In the genomic region with DNA sequence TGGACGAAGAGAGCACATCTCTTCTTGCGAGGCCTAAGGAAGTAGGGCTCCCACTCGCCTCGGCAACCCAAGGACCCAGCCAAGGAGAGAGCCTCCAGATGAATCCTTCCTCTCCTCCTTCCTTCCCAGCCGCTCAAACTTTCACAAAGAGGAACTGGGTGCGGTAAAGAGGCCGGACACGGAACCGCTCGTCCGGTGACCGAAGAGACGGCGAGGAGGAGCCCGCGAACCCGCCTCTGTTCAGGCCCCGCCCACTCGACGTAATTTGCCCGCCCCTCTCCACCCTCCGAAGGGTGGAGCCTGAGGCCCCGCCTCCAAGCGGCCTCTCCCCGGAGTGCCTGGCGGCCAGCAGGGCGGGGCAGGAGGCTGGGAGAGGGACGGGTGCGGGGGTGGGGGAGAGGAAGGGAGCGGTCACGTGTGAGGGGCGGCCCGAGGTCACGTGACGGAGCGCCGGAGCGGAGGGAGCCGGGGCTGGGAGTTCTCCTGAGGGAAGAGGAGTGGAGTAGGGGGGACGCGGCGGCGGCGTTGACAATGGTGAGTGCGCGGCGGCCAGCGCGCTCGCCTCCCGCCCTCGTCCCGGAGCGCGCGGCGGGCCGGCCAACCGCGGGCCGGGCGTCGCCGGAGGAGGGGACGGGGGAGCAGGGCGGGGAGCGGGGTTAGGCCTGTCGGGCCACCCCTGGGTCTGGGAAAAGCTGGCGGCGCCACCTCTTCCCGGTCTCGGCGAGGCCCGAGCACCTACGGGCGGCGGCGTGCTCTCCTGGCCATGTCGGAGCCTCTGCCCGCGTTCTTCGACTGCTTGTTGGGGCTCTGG, we compare ENCODE assay signal across 1 cellular context.
A peak's percentile ranks its signal among the peaks of the same experiment; 100 is the strongest.
TF ChIP-seq lines count a peak whose summit lies in the region.

A gene (plus strand): TSS at position 432 of the 811 bp plus-strand sequence. CDS start 100 bp downstream, at position 532.

TF ChIP-seq in HepG2, 621 proteins besides CTCF, POLR2A, EP300 and RAD21 (continued from another document and continues in another):
- TF ChIP-seq, protein P1, sequence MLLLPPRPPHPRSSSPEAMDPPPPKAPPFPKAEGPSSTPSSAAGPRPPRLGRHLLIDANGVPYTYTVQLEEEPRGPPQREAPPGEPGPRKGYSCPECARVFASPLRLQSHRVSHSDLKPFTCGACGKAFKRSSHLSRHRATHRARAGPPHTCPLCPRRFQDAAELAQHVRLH (CRISPR knock-in tag; IDR thresholded peaks at IDR 0.05; ENCODE audit: borderline replicate concordance, low read depth) = peak; percentile 82; the same call in 1 of the 2 replicates
- TF ChIP-seq, protein P2, sequence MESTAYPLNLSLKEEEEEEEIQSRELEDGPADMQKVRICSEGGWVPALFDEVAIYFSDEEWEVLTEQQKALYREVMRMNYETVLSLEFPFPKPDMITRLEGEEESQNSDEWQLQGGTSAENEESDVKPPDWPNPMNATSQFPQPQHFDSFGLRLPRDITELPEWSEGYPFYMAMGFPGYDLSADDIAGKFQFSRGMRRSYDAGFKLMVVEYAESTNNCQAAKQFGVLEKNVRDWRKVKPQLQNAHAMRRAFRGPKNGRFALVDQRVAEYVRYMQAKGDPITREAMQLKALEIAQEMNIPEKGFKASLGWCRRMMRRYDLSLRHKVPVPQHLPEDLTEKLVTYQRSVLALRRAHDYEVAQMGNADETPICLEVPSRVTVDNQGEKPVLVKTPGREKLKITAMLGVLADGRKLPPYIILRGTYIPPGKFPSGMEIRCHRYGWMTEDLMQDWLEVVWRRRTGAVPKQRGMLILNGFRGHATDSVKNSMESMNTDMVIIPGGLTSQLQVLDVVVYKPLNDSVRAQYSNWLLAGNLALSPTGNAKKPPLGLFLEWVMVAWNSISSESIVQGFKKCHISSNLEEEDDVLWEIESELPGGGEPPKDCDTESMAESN (CRISPR knock-in tag; conservative IDR thresholded peaks at IDR 0.05) = peak; percentile 31; the same call in 1 of the 2 replicates
- no peak for TF ChIP-seq KLF13 (CRISPR knock-in tag; IDR thresholded peaks at IDR 0.05)
- no peak for TF ChIP-seq ZNF296 (CRISPR knock-in tag; conservative IDR thresholded peaks at IDR 0.05)
- TF ChIP-seq CBFB (CRISPR knock-in tag; IDR thresholded peaks at IDR 0.05) = peak; percentile 51; the same call in 1 of the 2 replicates
- TF ChIP-seq POLR2G (IDR thresholded peaks at IDR 0.05; ENCODE audit: low read depth, low read length) = peak; percentile 95
- no peak for TF ChIP-seq RBM39 (IDR thresholded peaks at IDR 0.05; ENCODE audit: low read depth, low read length, poor library complexity, severe bottlenecking)
- peak; percentile 51; the same call in 1 of the 2 replicates for TF ChIP-seq HIVEP1 (CRISPR knock-in tag; IDR thresholded peaks at IDR 0.05)
- TF ChIP-seq SMAD9 (CRISPR knock-in tag; IDR thresholded peaks at IDR 0.05) = no peak
- TF ChIP-seq ZNF709 (CRISPR knock-in tag; IDR thresholded peaks at IDR 0.05) = peak; percentile 77
- peak; percentile 27; the same call in 1 of the 2 replicates for TF ChIP-seq ZNF839 (CRISPR knock-in tag; IDR thresholded peaks at IDR 0.05; ENCODE audit: borderline replicate concordance)
- TF ChIP-seq ATF7-NPFF (CRISPR knock-in tag; IDR thresholded peaks at IDR 0.05; ENCODE audit: low read depth) = no peak; the same call in 1 of the 2 replicates
- TF ChIP-seq FOSL2 (CRISPR knock-in tag; IDR thresholded peaks at IDR 0.05) = no peak
- TF ChIP-seq, protein P3, sequence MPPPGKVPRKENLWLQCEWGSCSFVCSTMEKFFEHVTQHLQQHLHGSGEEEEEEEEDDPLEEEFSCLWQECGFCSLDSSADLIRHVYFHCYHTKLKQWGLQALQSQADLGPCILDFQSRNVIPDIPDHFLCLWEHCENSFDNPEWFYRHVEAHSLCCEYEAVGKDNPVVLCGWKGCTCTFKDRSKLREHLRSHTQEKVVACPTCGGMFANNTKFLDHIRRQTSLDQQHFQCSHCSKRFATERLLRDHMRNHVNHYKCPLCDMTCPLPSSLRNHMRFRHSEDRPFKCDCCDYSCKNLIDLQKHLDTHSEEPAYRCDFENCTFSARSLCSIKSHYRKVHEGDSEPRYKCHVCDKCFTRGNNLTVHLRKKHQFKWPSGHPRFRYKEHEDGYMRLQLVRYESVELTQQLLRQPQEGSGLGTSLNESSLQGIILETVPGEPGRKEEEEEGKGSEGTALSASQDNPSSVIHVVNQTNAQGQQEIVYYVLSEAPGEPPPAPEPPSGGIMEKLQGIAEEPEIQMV (CRISPR knock-in tag; IDR thresholded peaks at IDR 0.05; ENCODE audit: low read depth) = no peak; the same call in 1 of the 2 replicates
- no peak; the same call in 1 of the 2 replicates for TF ChIP-seq ZNF788 (CRISPR knock-in tag; IDR thresholded peaks at IDR 0.05; ENCODE audit: borderline replicate concordance)
- peak; percentile 87 for TF ChIP-seq PHF8 (CRISPR knock-in tag; IDR thresholded peaks at IDR 0.05)
- TF ChIP-seq FOXP1 (IDR thresholded peaks at IDR 0.05) = no peak
- TF ChIP-seq FOXP1 (CRISPR knock-in tag; IDR thresholded peaks at IDR 0.05) = no peak
- 0 out of 2 replicates have a peak, but pooled peaks have one; percentile 50 for TF ChIP-seq TSC22D2 (CRISPR knock-in tag; IDR thresholded peaks at IDR 0.05; ENCODE audit: borderline replicate concordance)
- TF ChIP-seq, protein P4, sequence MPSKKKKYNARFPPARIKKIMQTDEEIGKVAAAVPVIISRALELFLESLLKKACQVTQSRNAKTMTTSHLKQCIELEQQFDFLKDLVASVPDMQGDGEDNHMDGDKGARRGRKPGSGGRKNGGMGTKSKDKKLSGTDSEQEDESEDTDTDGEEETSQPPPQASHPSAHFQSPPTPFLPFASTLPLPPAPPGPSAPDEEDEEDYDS (CRISPR knock-in tag; IDR thresholded peaks at IDR 0.05) = peak; percentile 82
- no peak for TF ChIP-seq ONECUT2 (CRISPR knock-in tag; IDR thresholded peaks at IDR 0.05)
- TF ChIP-seq ZNF350 (CRISPR knock-in tag; IDR thresholded peaks at IDR 0.05; ENCODE audit: borderline replicate concordance, low read depth) = peak; percentile 61; the same call in 1 of the 2 replicates
- TF ChIP-seq DPF2 (CRISPR knock-in tag; IDR thresholded peaks at IDR 0.05; ENCODE audit: borderline replicate concordance, low read depth) = no peak
- TF ChIP-seq, protein P5, sequence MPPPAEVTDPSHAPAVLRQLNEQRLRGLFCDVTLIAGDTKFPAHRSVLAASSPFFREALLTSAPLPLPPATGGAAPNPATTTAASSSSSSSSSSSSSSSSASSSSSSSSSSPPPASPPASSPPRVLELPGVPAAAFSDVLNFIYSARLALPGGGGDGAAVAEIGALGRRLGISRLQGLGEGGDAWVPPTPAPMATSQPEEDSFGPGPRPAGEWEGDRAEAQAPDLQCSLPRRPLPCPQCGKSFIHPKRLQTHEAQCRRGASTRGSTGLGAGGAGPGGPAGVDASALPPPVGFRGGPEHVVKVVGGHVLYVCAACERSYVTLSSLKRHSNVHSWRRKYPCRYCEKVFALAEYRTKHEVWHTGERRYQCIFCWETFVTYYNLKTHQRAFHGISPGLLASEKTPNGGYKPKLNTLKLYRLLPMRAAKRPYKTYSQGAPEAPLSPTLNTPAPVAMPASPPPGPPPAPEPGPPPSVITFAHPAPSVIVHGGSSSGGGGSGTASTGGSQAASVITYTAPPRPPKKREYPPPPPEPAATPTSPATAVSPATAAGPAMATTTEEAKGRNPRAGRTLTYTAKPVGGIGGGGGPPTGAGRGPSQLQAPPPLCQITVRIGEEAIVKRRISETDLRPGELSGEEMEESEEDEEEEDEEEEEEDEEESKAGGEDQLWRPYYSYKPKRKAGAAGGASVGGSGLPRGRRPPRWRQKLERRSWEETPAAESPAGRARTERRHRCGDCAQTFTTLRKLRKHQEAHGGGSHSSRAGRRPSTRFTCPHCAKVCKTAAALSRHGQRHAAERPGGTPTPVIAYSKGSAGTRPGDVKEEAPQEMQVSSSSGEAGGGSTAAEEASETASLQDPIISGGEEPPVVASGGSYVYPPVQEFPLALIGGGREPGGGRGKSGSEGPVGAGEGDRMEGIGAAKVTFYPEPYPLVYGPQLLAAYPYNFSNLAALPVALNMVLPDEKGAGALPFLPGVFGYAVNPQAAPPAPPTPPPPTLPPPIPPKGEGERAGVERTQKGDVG (CRISPR knock-in tag; IDR thresholded peaks at IDR 0.05; ENCODE audit: borderline replicate concordance) = peak; percentile 83; the same call in 1 of the 2 replicates
- TF ChIP-seq SMARCE1 (IDR thresholded peaks at IDR 0.05; ENCODE audit: borderline replicate concordance) = no peak
- TF ChIP-seq, protein P6, sequence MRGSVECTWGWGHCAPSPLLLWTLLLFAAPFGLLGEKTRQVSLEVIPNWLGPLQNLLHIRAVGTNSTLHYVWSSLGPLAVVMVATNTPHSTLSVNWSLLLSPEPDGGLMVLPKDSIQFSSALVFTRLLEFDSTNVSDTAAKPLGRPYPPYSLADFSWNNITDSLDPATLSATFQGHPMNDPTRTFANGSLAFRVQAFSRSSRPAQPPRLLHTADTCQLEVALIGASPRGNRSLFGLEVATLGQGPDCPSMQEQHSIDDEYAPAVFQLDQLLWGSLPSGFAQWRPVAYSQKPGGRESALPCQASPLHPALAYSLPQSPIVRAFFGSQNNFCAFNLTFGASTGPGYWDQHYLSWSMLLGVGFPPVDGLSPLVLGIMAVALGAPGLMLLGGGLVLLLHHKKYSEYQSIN (CRISPR knock-in tag; IDR thresholded peaks at IDR 0.05; ENCODE audit: borderline replicate concordance) = no peak
- no peak for TF ChIP-seq EED (CRISPR knock-in tag; IDR thresholded peaks at IDR 0.05)
- no peak for TF ChIP-seq PHF5A (CRISPR knock-in tag; IDR thresholded peaks at IDR 0.05; ENCODE audit: low read depth, unreplicated experiment)
- TF ChIP-seq RCOR2 (CRISPR knock-in tag; IDR thresholded peaks at IDR 0.05) = no peak
- TF ChIP-seq ZNF263 (CRISPR knock-in tag; IDR thresholded peaks at IDR 0.05) = peak; percentile 22; the same call in 1 of the 2 replicates
- TF ChIP-seq, protein P7, sequence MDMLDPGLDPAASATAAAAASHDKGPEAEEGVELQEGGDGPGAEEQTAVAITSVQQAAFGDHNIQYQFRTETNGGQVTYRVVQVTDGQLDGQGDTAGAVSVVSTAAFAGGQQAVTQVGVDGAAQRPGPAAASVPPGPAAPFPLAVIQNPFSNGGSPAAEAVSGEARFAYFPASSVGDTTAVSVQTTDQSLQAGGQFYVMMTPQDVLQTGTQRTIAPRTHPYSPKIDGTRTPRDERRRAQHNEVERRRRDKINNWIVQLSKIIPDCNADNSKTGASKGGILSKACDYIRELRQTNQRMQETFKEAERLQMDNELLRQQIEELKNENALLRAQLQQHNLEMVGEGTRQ (IDR thresholded peaks at IDR 0.05; ENCODE audit: low read depth, low read length) = peak; percentile 98
- TF ChIP-seq, protein P7 (CRISPR knock-in tag; IDR thresholded peaks at IDR 0.05; ENCODE audit: borderline replicate concordance) = peak; percentile 94; the same call in 1 of the 2 replicates
- peak; percentile 85 for TF ChIP-seq GABPB1 (CRISPR knock-in tag; IDR thresholded peaks at IDR 0.05)
- TF ChIP-seq AGO2 (optimal IDR thresholded peaks at IDR 0.05; ENCODE audit: low read depth, low read length) = no peak
- no peak for TF ChIP-seq POLR2AphosphoS2 (IDR thresholded peaks at IDR 0.05; ENCODE audit: low read depth, low read length)
- TF ChIP-seq ZBTB38 (CRISPR knock-in tag; IDR thresholded peaks at IDR 0.05) = peak; percentile 20; the same call in 1 of the 2 replicates
- peak; percentile 39 for TF ChIP-seq SOX5 (CRISPR knock-in tag; IDR thresholded peaks at IDR 0.05; ENCODE audit: borderline replicate concordance)
- peak; percentile 45 for TF ChIP-seq PITX1 (CRISPR knock-in tag; IDR thresholded peaks at IDR 0.05)
- TF ChIP-seq ARNT (IDR thresholded peaks at IDR 0.05) = no peak
- TF ChIP-seq CCDC6 (CRISPR knock-in tag; IDR thresholded peaks at IDR 0.05) = peak; percentile 85; the same call in 1 of the 2 replicates
- TF ChIP-seq REL (CRISPR knock-in tag; conservative IDR thresholded peaks at IDR 0.05) = no peak
- no peak for TF ChIP-seq ZNF569 (CRISPR knock-in tag; IDR thresholded peaks at IDR 0.05; ENCODE audit: borderline replicate concordance)
- TF ChIP-seq TEAD2 (CRISPR knock-in tag; IDR thresholded peaks at IDR 0.05) = no peak
- peak; percentile 52; the same call in 1 of the 2 replicates for TF ChIP-seq YEATS2 (CRISPR knock-in tag; IDR thresholded peaks at IDR 0.05; ENCODE audit: borderline replicate concordance)
- TF ChIP-seq ZNF672 (CRISPR knock-in tag; IDR thresholded peaks at IDR 0.05) = no peak
- no peak for TF ChIP-seq ZNF713 (CRISPR knock-in tag; IDR thresholded peaks at IDR 0.05)
- TF ChIP-seq ZFP1 (CRISPR knock-in tag; IDR thresholded peaks at IDR 0.05) = no peak
- TF ChIP-seq, protein P8, sequence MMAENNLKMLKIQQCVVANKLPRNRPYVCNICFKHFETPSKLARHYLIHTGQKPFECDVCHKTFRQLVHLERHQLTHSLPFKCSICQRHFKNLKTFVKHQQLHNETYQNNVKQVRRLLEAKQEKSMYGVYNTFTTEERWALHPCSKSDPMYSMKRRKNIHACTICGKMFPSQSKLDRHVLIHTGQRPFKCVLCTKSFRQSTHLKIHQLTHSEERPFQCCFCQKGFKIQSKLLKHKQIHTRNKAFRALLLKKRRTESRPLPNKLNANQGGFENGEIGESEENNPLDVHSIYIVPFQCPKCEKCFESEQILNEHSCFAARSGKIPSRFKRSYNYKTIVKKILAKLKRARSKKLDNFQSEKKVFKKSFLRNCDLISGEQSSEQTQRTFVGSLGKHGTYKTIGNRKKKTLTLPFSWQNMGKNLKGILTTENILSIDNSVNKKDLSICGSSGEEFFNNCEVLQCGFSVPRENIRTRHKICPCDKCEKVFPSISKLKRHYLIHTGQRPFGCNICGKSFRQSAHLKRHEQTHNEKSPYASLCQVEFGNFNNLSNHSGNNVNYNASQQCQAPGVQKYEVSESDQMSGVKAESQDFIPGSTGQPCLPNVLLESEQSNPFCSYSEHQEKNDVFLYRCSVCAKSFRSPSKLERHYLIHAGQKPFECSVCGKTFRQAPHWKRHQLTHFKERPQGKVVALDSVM (CRISPR knock-in tag; IDR thresholded peaks at IDR 0.05) = no peak
- TF ChIP-seq RBAK (CRISPR knock-in tag; IDR thresholded peaks at IDR 0.05) = no peak
- TF ChIP-seq KDM4B (CRISPR knock-in tag; IDR thresholded peaks at IDR 0.05) = no peak
- TF ChIP-seq SP5 (CRISPR knock-in tag; IDR thresholded peaks at IDR 0.05; ENCODE audit: borderline replicate concordance, low read depth) = peak; percentile 89
- no peak for TF ChIP-seq ZNF562 (CRISPR knock-in tag; IDR thresholded peaks at IDR 0.05; ENCODE audit: borderline replicate concordance)
- TF ChIP-seq CBX2 (IDR thresholded peaks at IDR 0.05; ENCODE audit: low read depth, low read length) = no peak
- no peak for TF ChIP-seq CBX2 (CRISPR knock-in tag; IDR thresholded peaks at IDR 0.05; ENCODE audit: low read depth)
- TF ChIP-seq ISX (CRISPR knock-in tag; conservative IDR thresholded peaks at IDR 0.05) = 0 out of 2 replicates have a peak, but pooled peaks have one; percentile 35
- TF ChIP-seq ZNF878 (CRISPR knock-in tag; IDR thresholded peaks at IDR 0.05) = peak; percentile 60; the same call in 1 of the 2 replicates
- TF ChIP-seq ZNF207 (IDR thresholded peaks at IDR 0.05; ENCODE audit: borderline replicate concordance) = peak; percentile 71; the same call in 1 of the 2 replicates
